10 cellular contexts compared by ENCODE assay signal in the genomic region with DNA sequence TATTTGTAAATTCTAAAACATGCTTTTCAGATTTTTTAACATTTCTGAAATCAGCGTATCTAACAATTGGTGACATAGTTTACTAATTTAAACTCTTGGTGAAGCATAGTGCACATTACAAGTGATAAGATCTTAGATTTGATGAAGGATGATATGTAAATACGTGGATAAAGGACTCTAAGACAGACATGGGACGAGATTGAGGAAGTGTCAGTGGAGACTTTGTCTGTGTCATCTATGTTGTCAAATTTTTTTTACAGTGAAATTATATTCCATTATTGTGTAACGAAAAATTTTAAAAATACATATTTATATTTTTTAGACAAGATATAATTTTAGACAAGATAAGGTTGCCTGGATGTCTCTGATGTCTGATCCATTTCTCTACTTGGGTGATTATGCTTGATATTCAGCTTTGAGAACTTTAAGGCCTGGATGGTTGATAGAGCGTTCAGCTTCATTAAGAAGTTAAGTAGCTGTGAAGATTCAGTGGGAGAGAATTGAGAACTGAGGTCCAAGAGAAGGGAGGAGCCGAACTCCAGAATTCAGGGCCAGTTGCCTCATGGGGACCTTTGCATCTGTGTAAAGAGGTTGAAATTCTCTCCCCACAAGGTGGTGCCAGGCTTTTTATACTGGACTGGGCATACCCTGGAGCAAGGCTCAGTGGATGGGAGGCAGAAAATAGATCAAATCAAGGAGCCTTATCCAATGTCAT.
DNase-seq lines count a peak whose midpoint lies in the region; ATAC-seq and TF ChIP-seq lines count a peak whose summit lies in the region.
"Had no signal": no experiment of that assay in that cellular context is flagged by ENCODE, and none has a peak within 500 bp of the region (broad histone marks: within the 10 kb centered on the region; RNA-seq: fewer than 3 reads in every experiment).

No MANE protein-coding gene starts in this region.

- H3K36me3 ChIP-seq in GM23338 (ENCODE audit: insufficient read depth), result no peaks in the 10 kb centered on the region
- H3K36me3 ChIP-seq in WERI-Rb-1, result no peaks in the 10 kb centered on the region

- H3K79me2 ChIP-seq in GM23338 (replicated peaks; ENCODE audit: insufficient read depth), result peaks cover 37% of the 10 kb centered on the region

- DNase-seq in AG20443 (ENCODE audit: low spot score) (peak; percentile 24), GM23338 (ENCODE audit: low spot score) (peak; percentile 29), WERI-Rb-1 (no peak), kidney glomerular epithelial cell (lab: John Stamatoyannopoulos, UW) (peak; percentile 33), DMS153 treated with DMSO at 0.1 percent for 48 hours (lab: John Stamatoyannopoulos, UW; ENCODE audit: unreplicated experiment) (no peak)
- no peak for DNase-seq in activated T-cell treated with anti-CD3 and anti-CD28 coated beads, Interleukin-2, amount 50 U/mL, for 72 hours
- DNase-seq: activated naive CD4-positive, alpha-beta T cell treated with Interleukin-2 at 50 U/mL for 16 hours; SHP77 had no signal

- H3K4me1 ChIP-seq in GM23338 (ENCODE audit: insufficient read depth), result no peaks in the 10 kb centered on the region

- no peak overlapping the region for H3K27ac Mint-ChIP-seq in GM23338
- no peak overlapping the region for H3K27ac Mint-ChIP-seq in activated T-cell treated with anti-CD3 and anti-CD28 coated beads, Interleukin-2, amount 50 U/mL, for 72 hours

- no peak overlapping the region for H3K4me3 ChIP-seq in GM23338
- H3K4me3 ChIP-seq in WERI-Rb-1 (ENCODE audit: low read depth, low read length), result no peak overlapping the region

- peak; percentile 20 to 31; a peak in 3 of 4 replicates for TF ChIP-seq CTCF in GM23338 (conservative IDR thresholded peaks at IDR 0.05; ENCODE audit: low read depth in 2 of 2)
- peak; percentile 31 for TF ChIP-seq CTCF in WERI-Rb-1 (IDR thresholded peaks at IDR 0.05; ENCODE audit: low read depth, low read length)

- peaks cover 3% of the 10 kb centered on the region for H3K27me3 Mint-ChIP-seq in GM23338 (ENCODE audit: insufficient read depth, low read depth, poor library complexity)
- no peaks in the 10 kb centered on the region for H3K27me3 Mint-ChIP-seq in activated T-cell treated with anti-CD3 and anti-CD28 coated beads, Interleukin-2, amount 50 U/mL, for 72 hours (ENCODE audit: low read depth)

- H3K27me3 ChIP-seq in GM23338 (ENCODE audit: insufficient read depth) (no peaks in the 10 kb centered on the region), WERI-Rb-1 (ENCODE audit: insufficient read depth, low read depth, severe bottlenecking) (no peaks in the 10 kb centered on the region)

- H3K4me2 ChIP-seq in GM23338, result no peak overlapping the region

- no peaks in the 10 kb centered on the region for H3F3A ChIP-seq in GM23338 (replicated peaks; ENCODE audit: low read depth)

- peaks cover 4% of the 10 kb centered on the region; the same call in 1 of the 3 replicates for H3K4me1 Mint-ChIP-seq in GM23338
- peaks cover 25% of the 10 kb centered on the region for H3K4me1 Mint-ChIP-seq in activated T-cell treated with anti-CD3 and anti-CD28 coated beads, Interleukin-2, amount 50 U/mL, for 72 hours (ENCODE audit: low read depth)

- ATAC-seq in GM23338 (peak; percentile 77), GM18907 (IDR thresholded peaks at IDR 0.05; ENCODE audit: unreplicated experiment) (no peak), HG03469 (IDR thresholded peaks at IDR 0.05; ENCODE audit: unreplicated experiment) (no peak)
- ATAC-seq in activated T-cell treated with anti-CD3 and anti-CD28 coated beads, Interleukin-2, amount 50 U/mL, for 72 hours (replicated peaks in 1 of 2), result no peak

- no peak overlapping the region for H3K4me3 Mint-ChIP-seq in GM23338
- no peak overlapping the region for H3K4me3 Mint-ChIP-seq in activated T-cell treated with anti-CD3 and anti-CD28 coated beads, Interleukin-2, amount 50 U/mL, for 72 hours

- no peaks in the 10 kb centered on the region for H3K36me3 Mint-ChIP-seq in GM23338 (ENCODE audit: low read depth)
- no peaks in the 10 kb centered on the region for H3K36me3 Mint-ChIP-seq in activated T-cell treated with anti-CD3 and anti-CD28 coated beads, Interleukin-2, amount 50 U/mL, for 72 hours (ENCODE audit: insufficient read depth in 2 of 2)

- no peaks in the 10 kb centered on the region for H3K9me3 Mint-ChIP-seq in GM23338
- no peaks in the 10 kb centered on the region for H3K9me3 Mint-ChIP-seq in activated T-cell treated with anti-CD3 and anti-CD28 coated beads, Interleukin-2, amount 50 U/mL, for 72 hours

- H3K27ac ChIP-seq in GM23338 (ENCODE audit: low read depth), result no peak overlapping the region
- no peak overlapping the region for H3K27ac ChIP-seq in WERI-Rb-1

- H3K9me2 ChIP-seq in GM23338 (ENCODE audit: insufficient read depth), result no peaks in the 10 kb centered on the region

- H4K20me1 ChIP-seq in GM23338 (replicated peaks; ENCODE audit: insufficient read depth), result no peaks in the 10 kb centered on the region; the same call in none of the 2 replicates

- no peaks in the 10 kb centered on the region for H3K9me3 ChIP-seq in WERI-Rb-1 (ENCODE audit: severe bottlenecking)

- no peak overlapping the region for H2AFZ ChIP-seq in GM23338

TF ChIP-seq in GM23338, 12 proteins besides CTCF, POLR2A, EP300 and RAD21:
- TF ChIP-seq EZH2 (IDR thresholded peaks at IDR 0.05; ENCODE audit: low read depth, unreplicated experiment), result no peak
- no peak for TF ChIP-seq JUNB (IDR thresholded peaks at IDR 0.05; ENCODE audit: unreplicated experiment)
- no peak for TF ChIP-seq ZNF114 (CRISPR knock-in tag; IDR thresholded peaks at IDR 0.05)
- TF ChIP-seq, protein P1, sequence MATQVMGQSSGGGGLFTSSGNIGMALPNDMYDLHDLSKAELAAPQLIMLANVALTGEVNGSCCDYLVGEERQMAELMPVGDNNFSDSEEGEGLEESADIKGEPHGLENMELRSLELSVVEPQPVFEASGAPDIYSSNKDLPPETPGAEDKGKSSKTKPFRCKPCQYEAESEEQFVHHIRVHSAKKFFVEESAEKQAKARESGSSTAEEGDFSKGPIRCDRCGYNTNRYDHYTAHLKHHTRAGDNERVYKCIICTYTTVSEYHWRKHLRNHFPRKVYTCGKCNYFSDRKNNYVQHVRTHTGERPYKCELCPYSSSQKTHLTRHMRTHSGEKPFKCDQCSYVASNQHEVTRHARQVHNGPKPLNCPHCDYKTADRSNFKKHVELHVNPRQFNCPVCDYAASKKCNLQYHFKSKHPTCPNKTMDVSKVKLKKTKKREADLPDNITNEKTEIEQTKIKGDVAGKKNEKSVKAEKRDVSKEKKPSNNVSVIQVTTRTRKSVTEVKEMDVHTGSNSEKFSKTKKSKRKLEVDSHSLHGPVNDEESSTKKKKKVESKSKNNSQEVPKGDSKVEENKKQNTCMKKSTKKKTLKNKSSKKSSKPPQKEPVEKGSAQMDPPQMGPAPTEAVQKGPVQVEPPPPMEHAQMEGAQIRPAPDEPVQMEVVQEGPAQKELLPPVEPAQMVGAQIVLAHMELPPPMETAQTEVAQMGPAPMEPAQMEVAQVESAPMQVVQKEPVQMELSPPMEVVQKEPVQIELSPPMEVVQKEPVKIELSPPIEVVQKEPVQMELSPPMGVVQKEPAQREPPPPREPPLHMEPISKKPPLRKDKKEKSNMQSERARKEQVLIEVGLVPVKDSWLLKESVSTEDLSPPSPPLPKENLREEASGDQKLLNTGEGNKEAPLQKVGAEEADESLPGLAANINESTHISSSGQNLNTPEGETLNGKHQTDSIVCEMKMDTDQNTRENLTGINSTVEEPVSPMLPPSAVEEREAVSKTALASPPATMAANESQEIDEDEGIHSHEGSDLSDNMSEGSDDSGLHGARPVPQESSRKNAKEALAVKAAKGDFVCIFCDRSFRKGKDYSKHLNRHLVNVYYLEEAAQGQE (IDR thresholded peaks at IDR 0.05; ENCODE audit: unreplicated experiment), result no peak
TF ChIP-seq in GM23338: peak in this region for 0.

Comparison
In these comparisons a context has a peak if more than half of its experiments do, and no peak if none do; other contexts are left out.
1. DNase-seq: peak in AG20443 (single experiment), GM23338 (single experiment) and kidney glomerular epithelial cell (single experiment); none in WERI-Rb-1 (single experiment), DMS153 treated with DMSO at 0.1 percent for 48 hours (single experiment) and activated T-cell treated with anti-CD3 and anti-CD28 coated beads, Interleukin-2, amount 50 U/mL, for 72 hours (0 of 2).